In genomic region chr1:223738465-223739365, GRCh38 we compare ENCODE assay signal across 11 cellular contexts. TPM values are rescaled to one million over a fixed set of nuclear protein-coding genes. Genes with fewer than 3 reads are reported as not detected.
DNase-seq lines count a peak whose midpoint lies in the region; ATAC-seq, FAIRE-seq and TF ChIP-seq lines count a peak whose summit lies in the region.
"Had no signal": no experiment of that assay in that cellular context is flagged by ENCODE, and none has a peak within 500 bp of the region (broad histone marks: within the 10 kb centered on the region; RNA-seq: fewer than 3 reads in every experiment).

No MANE protein-coding gene starts in this region.

- peaks cover 83% of the 10 kb centered on the region for H3K4me1 Mint-ChIP-seq in HFFc6 (ENCODE audit: low read depth)
- H3K4me1 Mint-ChIP-seq in brain = peaks cover 37% of the 10 kb centered on the region
- H3K4me1 Mint-ChIP-seq in activated CD4-positive, alpha-beta T cell treated with anti-CD3 and anti-CD28 coated beads for 36 hours = no peaks in the 10 kb centered on the region
- peaks cover 2% of the 10 kb centered on the region for H3K4me1 Mint-ChIP-seq in activated naive CD8-positive, alpha-beta T cell treated with anti-CD3 and anti-CD28 coated beads for 36 hours
- peaks cover 3 to 10% (median 6%) of the 10 kb centered on the region in 4 donors for H3K4me1 Mint-ChIP-seq in naive thymus-derived CD8-positive, alpha-beta T cell

- H3K4me3 ChIP-seq in keratinocyte (ENCODE audit: control insufficient read depth in 2 of 3, extremely low read depth in 1 of 3, insufficient read depth in 2 of 3, low read depth in 1 of 3, low read length in 3 of 3) (no peak overlapping the region), smooth muscle cell (no peak overlapping the region)

- no peak for ATAC-seq in activated CD4-positive, alpha-beta T cell treated with anti-CD3 and anti-CD28 coated beads for 36 hours
- no peak for ATAC-seq in naive thymus-derived CD8-positive, alpha-beta T cell

- H3K36me3 Mint-ChIP-seq in HFFc6 (ENCODE audit: low read depth) = peaks cover 46% of the 10 kb centered on the region
- H3K36me3 Mint-ChIP-seq in brain = peaks cover 44% of the 10 kb centered on the region
- H3K36me3 Mint-ChIP-seq in activated CD4-positive, alpha-beta T cell treated with anti-CD3 and anti-CD28 coated beads for 36 hours (ENCODE audit: low read depth) = peaks cover 5% of the 10 kb centered on the region
- H3K36me3 Mint-ChIP-seq in activated naive CD8-positive, alpha-beta T cell treated with anti-CD3 and anti-CD28 coated beads for 36 hours = no peaks in the 10 kb centered on the region
- H3K36me3 Mint-ChIP-seq in naive thymus-derived CD8-positive, alpha-beta T cell = peaks cover 0 to 35% (median 5%) of the 10 kb centered on the region in 3 donors

- H3K9ac ChIP-seq in keratinocyte (ENCODE audit: control insufficient read depth, extremely low read depth, insufficient read depth, low read length) = peak overlapping the region; percentile 65
- no peak overlapping the region for H3K9ac ChIP-seq in smooth muscle cell (ENCODE audit: low read depth)

- peaks cover 2% of the 10 kb centered on the region for H3K9me1 ChIP-seq in keratinocyte (ENCODE audit: control insufficient read depth, extremely low read depth, insufficient read depth, low read length)

- dilution Hi-C loops in keratinocyte (cut with MboI; ENCODE audit: extremely low pct_ligation_motif_present, low sequenced_read_pairs) = no loop called here

- peaks cover 22 to 36% of the 10 kb centered on the region in 2 experiments for H3K36me3 ChIP-seq in keratinocyte (ENCODE audit: control insufficient read depth in 2 of 2, extremely low read depth in 1 of 2, insufficient read depth in 2 of 2, low read length in 2 of 2)
- no peaks in the 10 kb centered on the region for H3K36me3 ChIP-seq in smooth muscle cell (ENCODE audit: low read depth)

- H3K4me3 Mint-ChIP-seq in HFFc6 = no peak overlapping the region; the same call in 1 of the 2 replicates
- H3K4me3 Mint-ChIP-seq in brain = no peak overlapping the region
- H3K4me3 Mint-ChIP-seq in activated CD4-positive, alpha-beta T cell treated with anti-CD3 and anti-CD28 coated beads for 36 hours = no peak overlapping the region
- no peak overlapping the region for H3K4me3 Mint-ChIP-seq in activated naive CD8-positive, alpha-beta T cell treated with anti-CD3 and anti-CD28 coated beads for 36 hours
- H3K4me3 Mint-ChIP-seq in naive thymus-derived CD8-positive, alpha-beta T cell = no peak overlapping the region

- H3F3A ChIP-seq in smooth muscle cell (ENCODE audit: low read depth) = peaks cover 6% of the 10 kb centered on the region

- no peak for FAIRE-seq in keratinocyte (lab: Jason Lieb, UNC)

- H3K4me1 ChIP-seq in keratinocyte (ENCODE audit: control insufficient read depth, extremely low read depth, insufficient read depth, low read length) (peaks cover 55% of the 10 kb centered on the region), smooth muscle cell (ENCODE audit: low read depth) (no peaks in the 10 kb centered on the region)

- TF ChIP-seq CTCF in HFFc6 (IDR thresholded peaks at IDR 0.05) (no peak), brain (conservative IDR thresholded peaks at IDR 0.05) (no peak), keratinocyte (optimal IDR thresholded peaks at IDR 0.05 in 1 of 3, IDR thresholded peaks at IDR 0.05 in 1 of 3, conservative IDR thresholded peaks at IDR 0.05 in 1 of 3; ENCODE audit: extremely low read depth in 1 of 3, insufficient read depth in 2 of 3, low read length in 3 of 3) (no peak), smooth muscle cell (IDR thresholded peaks at IDR 0.05; ENCODE audit: borderline replicate concordance, insufficient read depth, poor library complexity, severe bottlenecking) (no peak)

- H2AFZ ChIP-seq in keratinocyte (ENCODE audit: control insufficient read depth, low read length) (no peak overlapping the region), smooth muscle cell (ENCODE audit: low read depth) (no peak overlapping the region)

- DNase-seq in HFFc6 (no peak), keratinocyte (ENCODE audit: low read depth, low spot score) (no peak), smooth muscle cell (lab: John Stamatoyannopoulos, UW; ENCODE audit: unreplicated experiment) (no peak), NCI-H524 (lab: John Stamatoyannopoulos, UW) (no peak)
- no peak for DNase-seq in activated CD4-positive, alpha-beta T cell treated with anti-CD3 and anti-CD28 coated beads for 36 hours
- no peak for DNase-seq in activated naive CD8-positive, alpha-beta T cell treated with anti-CD3 and anti-CD28 coated beads for 36 hours
- no peak for DNase-seq in naive thymus-derived CD8-positive, alpha-beta T cell
- DNase-seq: activated CD4-positive, alpha-beta T cell treated with anti-CD3 and anti-CD28 coated beads for 48 hours; GDM1; MV-4-11 had no signal

- H3K79me2 ChIP-seq in keratinocyte (ENCODE audit: control insufficient read depth, insufficient read depth, low read length) (peaks cover 59% of the 10 kb centered on the region), smooth muscle cell (ENCODE audit: low read depth) (peaks cover 54% of the 10 kb centered on the region)

- WGBS in smooth muscle cell (ENCODE audit: low lambda C conversion rate) = 80% methylated on average over 14 of the region's 14 CpGs

- H3K9me3 Mint-ChIP-seq in HFFc6 (no peaks in the 10 kb centered on the region), brain (no peaks in the 10 kb centered on the region)
- no peaks in the 10 kb centered on the region for H3K9me3 Mint-ChIP-seq in activated CD4-positive, alpha-beta T cell treated with anti-CD3 and anti-CD28 coated beads for 36 hours (ENCODE audit: low read depth)
- H3K9me3 Mint-ChIP-seq in activated naive CD8-positive, alpha-beta T cell treated with anti-CD3 and anti-CD28 coated beads for 36 hours = no peaks in the 10 kb centered on the region
- no peaks in the 10 kb centered on the region for H3K9me3 Mint-ChIP-seq in naive thymus-derived CD8-positive, alpha-beta T cell

- H3K27me3 Mint-ChIP-seq in HFFc6 (ENCODE audit: insufficient read depth) (peaks cover 4% of the 10 kb centered on the region), brain (no peaks in the 10 kb centered on the region)
- no peaks in the 10 kb centered on the region for H3K27me3 Mint-ChIP-seq in activated CD4-positive, alpha-beta T cell treated with anti-CD3 and anti-CD28 coated beads for 36 hours
- H3K27me3 Mint-ChIP-seq in activated naive CD8-positive, alpha-beta T cell treated with anti-CD3 and anti-CD28 coated beads for 36 hours = no peaks in the 10 kb centered on the region
- no peaks in the 10 kb centered on the region for H3K27me3 Mint-ChIP-seq in naive thymus-derived CD8-positive, alpha-beta T cell

- H3K9me3 ChIP-seq in keratinocyte (ENCODE audit: control insufficient read depth, low read depth, low read length) = no peaks in the 10 kb centered on the region
- H3K9me3 ChIP-seq in smooth muscle cell (replicated peaks; ENCODE audit: low read depth) = no peaks in the 10 kb centered on the region

- POLR2A ChIA-PET in activated CD4-positive, alpha-beta T cell treated with anti-CD3 and anti-CD28 coated beads for 36 hours (lab: Charles Lee) = no interaction called here
- POLR2A ChIA-PET in naive thymus-derived CD8-positive, alpha-beta T cell (lab: Charles Lee) = interaction anchor here (1.4 kb wide), 1 partner anchor 10 kb away, joined by 3 read pairs; no protein-coding TSS in a partner anchor

- H3K27me3 ChIP-seq in keratinocyte (ENCODE audit: control insufficient read depth, extremely low read depth, insufficient read depth, low read length) (no peaks in the 10 kb centered on the region), smooth muscle cell (ENCODE audit: low read depth) (no peaks in the 10 kb centered on the region)

- H4K20me1 ChIP-seq in keratinocyte (ENCODE audit: control insufficient read depth, extremely low read depth, insufficient read depth, low read length) (peaks cover 16% of the 10 kb centered on the region), smooth muscle cell (ENCODE audit: low read depth) (peaks cover 27% of the 10 kb centered on the region)

- H3K4me2 ChIP-seq in keratinocyte (ENCODE audit: control insufficient read depth, extremely low read depth, insufficient read depth, low read depth, low read length) (peak overlapping the region; percentile 41), smooth muscle cell (no peak overlapping the region)

- H3K27ac ChIP-seq in keratinocyte (ENCODE audit: control insufficient read depth, insufficient read depth, low read length) (peak overlapping the region; percentile 95), smooth muscle cell (ENCODE audit: low read depth) (peak overlapping the region; percentile 32)

- CTCF ChIA-PET in activated CD4-positive, alpha-beta T cell treated with anti-CD3 and anti-CD28 coated beads for 36 hours (lab: Charles Lee) = interaction anchor here (0.6 to 1.7 kb wide), 11 partner anchors 9 to 312 kb away, joined by 3 to 7 read pairs (median 3); no protein-coding TSS in a partner anchor

- H3K27ac Mint-ChIP-seq in HFFc6 (peak overlapping the region; percentile 67), brain (peak overlapping the region in 3 of 5 experiments; percentile 70 to 88 (median 86))
- H3K27ac Mint-ChIP-seq in activated CD4-positive, alpha-beta T cell treated with anti-CD3 and anti-CD28 coated beads for 36 hours = no peak overlapping the region
- no peak overlapping the region for H3K27ac Mint-ChIP-seq in activated naive CD8-positive, alpha-beta T cell treated with anti-CD3 and anti-CD28 coated beads for 36 hours
- H3K27ac Mint-ChIP-seq in naive thymus-derived CD8-positive, alpha-beta T cell = peak overlapping the region in 3 of 10 donors; percentile 41 to 79 (median 52)

- intact Hi-C loops in activated CD4-positive, alpha-beta T cell treated with anti-CD3 and anti-CD28 coated beads for 36 hours (cut with DNase I, micrococcal nuclease) = no loop called here

RNA-seq across cellular contexts. Expression of gene CAPN2, which starts 26.4 kb away (rescaled TPM):
- total RNA-seq in HFFc6 (2021; fragmentation: NEBNext Ultra II Directional; extraction: Animal tissue kit (Norgen Biotek cat#: 25700)) = 100 to 1,000 TPM; 380 to 424 (median 413) TPM
- polyA plus RNA-seq in brain (ENCODE audit: insufficient read depth, low read depth, low replicate concordance) (69.0 TPM), keratinocyte (278 to 366 TPM (median 350 TPM) in 3 replicates), smooth muscle cell (182 and 210 TPM in 2 replicates)
- polyA plus RNA-seq in keratinocyte (2011; ENCODE audit: low read depth) = 134 TPM
- 291 and 382 TPM in 2 replicates for polyA plus RNA-seq in keratinocyte (2011; cell fraction: cytosol; rRNA removed)
- 489 and 510 TPM in 2 replicates for polyA plus RNA-seq in keratinocyte (2011; cell fraction: nucleus; rRNA removed)
- polyA plus RNA-seq in keratinocyte (2012; ENCODE audit: low replicate concordance) = 174 and 413 TPM in 2 replicates
- polyA minus RNA-seq in keratinocyte = 279 to 391 TPM (median 316 TPM) in 3 replicates
- polyA minus RNA-seq in keratinocyte (2011; cell fraction: cytosol; rRNA and poly(A)+ RNA removed) = 330 TPM
- polyA minus RNA-seq in keratinocyte (2011; cell fraction: nucleus; rRNA and poly(A)+ RNA removed) = 168 and 240 TPM in 2 replicates
- total RNA-seq in smooth muscle cell = 213 and 229 TPM in 2 replicates
- total RNA-seq in activated CD4-positive, alpha-beta T cell treated with anti-CD3 and anti-CD28 coated beads for 36 hours = 10 to 100 TPM; 31.1 to 33.1 TPM
- total RNA-seq in activated naive CD8-positive, alpha-beta T cell treated with anti-CD3 and anti-CD28 coated beads for 36 hours = 10 to 100 TPM; 23.6 to 24.3 TPM
- total RNA-seq in naive thymus-derived CD8-positive, alpha-beta T cell = 10 to 100 TPM; 70.0 to 72.2 TPM
- 100 to 1,000 TPM in 1 of 3 donors, 10 to 100 TPM in 2; 68.6 to 101 (median 83.7) TPM for polyA plus RNA-seq in naive thymus-derived CD8-positive, alpha-beta T cell

Comparison
In these comparisons a context has a peak if more than half of its experiments do, and no peak if none do; other contexts are left out.
1. H3K27ac Mint-ChIP-seq: peak in HFFc6 (single experiment) and brain (3 of 5); none in activated CD4-positive, alpha-beta T cell treated with anti-CD3 and anti-CD28 coated beads for 36 hours (single experiment) and activated naive CD8-positive, alpha-beta T cell treated with anti-CD3 and anti-CD28 coated beads for 36 hours (single experiment).